Comparison of ENCODE assay signal across 1 cellular context in the genomic region with DNA sequence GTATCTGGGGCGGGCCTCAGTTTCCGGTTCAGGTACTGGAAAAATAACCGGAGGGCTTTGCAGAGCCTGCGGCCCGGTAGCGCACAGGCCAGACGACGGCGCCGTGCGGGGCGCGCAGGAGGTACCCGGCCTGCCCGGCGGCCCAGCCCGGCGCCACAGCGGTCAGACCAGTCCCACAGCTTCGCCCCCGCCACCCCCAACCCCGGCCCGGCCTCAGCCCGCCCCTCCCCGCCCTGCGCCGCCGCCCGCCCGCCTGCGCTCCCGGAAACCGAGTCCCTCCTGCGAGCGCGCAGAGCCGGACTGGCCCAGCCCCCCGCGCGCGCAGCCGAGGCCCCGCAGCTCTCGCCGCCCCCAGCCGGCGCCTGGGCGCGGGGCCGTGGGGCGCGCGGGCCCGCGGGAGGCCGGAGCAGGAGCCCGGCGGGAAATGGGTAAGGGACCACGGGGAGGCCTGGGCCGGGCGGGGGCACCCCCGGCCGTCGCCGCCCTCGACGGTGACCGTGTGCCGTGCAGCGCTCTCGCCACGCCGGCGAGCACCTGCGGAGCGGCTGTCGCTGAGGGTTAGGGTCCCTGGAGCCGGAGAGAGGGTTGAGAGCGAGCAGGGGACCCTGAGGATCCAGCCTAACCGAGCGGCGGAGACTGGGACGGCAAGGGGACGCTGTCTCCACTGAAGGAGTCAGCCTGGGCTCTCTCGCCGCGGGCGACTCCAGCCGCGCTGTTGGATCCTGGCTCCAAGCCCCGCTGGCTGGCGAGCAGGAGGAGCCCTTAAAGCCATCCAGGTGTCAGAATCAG.
A peak's percentile ranks its signal among the peaks of the same experiment; 100 is the strongest.
TF ChIP-seq lines count a peak whose summit lies in the region.

No MANE protein-coding gene starts in this region.

TF ChIP-seq in HepG2, 621 proteins besides CTCF, POLR2A, EP300 and RAD21 (continued from another document and continues in another):
- TF ChIP-seq, protein P1, sequence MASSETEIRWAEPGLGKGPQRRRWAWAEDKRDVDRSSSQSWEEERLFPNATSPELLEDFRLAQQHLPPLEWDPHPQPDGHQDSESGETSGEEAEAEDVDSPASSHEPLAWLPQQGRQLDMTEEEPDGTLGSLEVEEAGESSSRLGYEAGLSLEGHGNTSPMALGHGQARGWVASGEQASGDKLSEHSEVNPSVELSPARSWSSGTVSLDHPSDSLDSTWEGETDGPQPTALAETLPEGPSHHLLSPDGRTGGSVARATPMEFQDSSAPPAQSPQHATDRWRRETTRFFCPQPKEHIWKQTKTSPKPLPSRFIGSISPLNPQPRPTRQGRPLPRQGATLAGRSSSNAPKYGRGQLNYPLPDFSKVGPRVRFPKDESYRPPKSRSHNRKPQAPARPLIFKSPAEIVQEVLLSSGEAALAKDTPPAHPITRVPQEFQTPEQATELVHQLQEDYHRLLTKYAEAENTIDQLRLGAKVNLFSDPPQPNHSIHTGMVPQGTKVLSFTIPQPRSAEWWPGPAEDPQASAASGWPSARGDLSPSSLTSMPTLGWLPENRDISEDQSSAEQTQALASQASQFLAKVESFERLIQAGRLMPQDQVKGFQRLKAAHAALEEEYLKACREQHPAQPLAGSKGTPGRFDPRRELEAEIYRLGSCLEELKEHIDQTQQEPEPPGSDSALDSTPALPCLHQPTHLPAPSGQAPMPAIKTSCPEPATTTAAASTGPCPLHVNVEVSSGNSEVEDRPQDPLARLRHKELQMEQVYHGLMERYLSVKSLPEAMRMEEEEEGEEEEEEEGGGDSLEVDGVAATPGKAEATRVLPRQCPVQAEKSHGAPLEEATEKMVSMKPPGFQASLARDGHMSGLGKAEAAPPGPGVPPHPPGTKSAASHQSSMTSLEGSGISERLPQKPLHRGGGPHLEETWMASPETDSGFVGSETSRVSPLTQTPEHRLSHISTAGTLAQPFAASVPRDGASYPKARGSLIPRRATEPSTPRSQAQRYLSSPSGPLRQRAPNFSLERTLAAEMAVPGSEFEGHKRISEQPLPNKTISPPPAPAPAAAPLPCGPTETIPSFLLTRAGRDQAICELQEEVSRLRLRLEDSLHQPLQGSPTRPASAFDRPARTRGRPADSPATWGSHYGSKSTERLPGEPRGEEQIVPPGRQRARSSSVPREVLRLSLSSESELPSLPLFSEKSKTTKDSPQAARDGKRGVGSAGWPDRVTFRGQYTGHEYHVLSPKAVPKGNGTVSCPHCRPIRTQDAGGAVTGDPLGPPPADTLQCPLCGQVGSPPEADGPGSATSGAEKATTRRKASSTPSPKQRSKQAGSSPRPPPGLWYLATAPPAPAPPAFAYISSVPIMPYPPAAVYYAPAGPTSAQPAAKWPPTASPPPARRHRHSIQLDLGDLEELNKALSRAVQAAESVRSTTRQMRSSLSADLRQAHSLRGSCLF (CRISPR knock-in tag; IDR thresholded peaks at IDR 0.05; ENCODE audit: borderline replicate concordance) = no peak
- TF ChIP-seq FOXJ3 (CRISPR knock-in tag; IDR thresholded peaks at IDR 0.05; ENCODE audit: borderline replicate concordance) (no peak), SALL2 (CRISPR knock-in tag; IDR thresholded peaks at IDR 0.05) (no peak), ARNT2 (CRISPR knock-in tag; IDR thresholded peaks at IDR 0.05; ENCODE audit: low read depth) (peak; percentile 66; the same call in 1 of the 2 replicates), GATAD2A (CRISPR knock-in tag; IDR thresholded peaks at IDR 0.05) (no peak), ZNF264 (CRISPR knock-in tag; IDR thresholded peaks at IDR 0.05) (no peak), CEBPG (CRISPR knock-in tag; IDR thresholded peaks at IDR 0.05) (no peak), MED1 (CRISPR knock-in tag; IDR thresholded peaks at IDR 0.05) (no peak), TMF1 (CRISPR knock-in tag; IDR thresholded peaks at IDR 0.05; ENCODE audit: low read depth) (no peak), ZNF496 (CRISPR knock-in tag; IDR thresholded peaks at IDR 0.05; ENCODE audit: insufficient replicate concordance) (no peak), ZNF552 (CRISPR knock-in tag; IDR thresholded peaks at IDR 0.05; ENCODE audit: borderline replicate concordance) (no peak), SNAPC2 (CRISPR knock-in tag; IDR thresholded peaks at IDR 0.05) (no peak), FOXK1 (CRISPR knock-in tag; IDR thresholded peaks at IDR 0.05; ENCODE audit: borderline replicate concordance, low read depth) (no peak; the same call in 1 of the 2 replicates), GPN1 (CRISPR knock-in tag; IDR thresholded peaks at IDR 0.05; ENCODE audit: borderline replicate concordance) (no peak), NCOA2 (CRISPR knock-in tag; IDR thresholded peaks at IDR 0.05) (no peak), POLR2AphosphoS5 (IDR thresholded peaks at IDR 0.05; ENCODE audit: low read depth, low read length) (no peak), THAP11 (CRISPR knock-in tag; IDR thresholded peaks at IDR 0.05) (0 out of 2 replicates have a peak, but pooled peaks have one; percentile 6), XBP1 (CRISPR knock-in tag; IDR thresholded peaks at IDR 0.05) (no peak), CENPX (CRISPR knock-in tag; IDR thresholded peaks at IDR 0.05) (no peak), SALL1 (CRISPR knock-in tag; IDR thresholded peaks at IDR 0.05) (peak; percentile 55)
- TF ChIP-seq, protein P2, sequence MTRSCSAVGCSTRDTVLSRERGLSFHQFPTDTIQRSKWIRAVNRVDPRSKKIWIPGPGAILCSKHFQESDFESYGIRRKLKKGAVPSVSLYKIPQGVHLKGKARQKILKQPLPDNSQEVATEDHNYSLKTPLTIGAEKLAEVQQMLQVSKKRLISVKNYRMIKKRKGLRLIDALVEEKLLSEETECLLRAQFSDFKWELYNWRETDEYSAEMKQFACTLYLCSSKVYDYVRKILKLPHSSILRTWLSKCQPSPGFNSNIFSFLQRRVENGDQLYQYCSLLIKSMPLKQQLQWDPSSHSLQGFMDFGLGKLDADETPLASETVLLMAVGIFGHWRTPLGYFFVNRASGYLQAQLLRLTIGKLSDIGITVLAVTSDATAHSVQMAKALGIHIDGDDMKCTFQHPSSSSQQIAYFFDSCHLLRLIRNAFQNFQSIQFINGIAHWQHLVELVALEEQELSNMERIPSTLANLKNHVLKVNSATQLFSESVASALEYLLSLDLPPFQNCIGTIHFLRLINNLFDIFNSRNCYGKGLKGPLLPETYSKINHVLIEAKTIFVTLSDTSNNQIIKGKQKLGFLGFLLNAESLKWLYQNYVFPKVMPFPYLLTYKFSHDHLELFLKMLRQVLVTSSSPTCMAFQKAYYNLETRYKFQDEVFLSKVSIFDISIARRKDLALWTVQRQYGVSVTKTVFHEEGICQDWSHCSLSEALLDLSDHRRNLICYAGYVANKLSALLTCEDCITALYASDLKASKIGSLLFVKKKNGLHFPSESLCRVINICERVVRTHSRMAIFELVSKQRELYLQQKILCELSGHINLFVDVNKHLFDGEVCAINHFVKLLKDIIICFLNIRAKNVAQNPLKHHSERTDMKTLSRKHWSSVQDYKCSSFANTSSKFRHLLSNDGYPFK (CRISPR knock-in tag; IDR thresholded peaks at IDR 0.05; ENCODE audit: borderline replicate concordance) = no peak; the same call in 1 of the 2 replicates
- TF ChIP-seq, protein P3, sequence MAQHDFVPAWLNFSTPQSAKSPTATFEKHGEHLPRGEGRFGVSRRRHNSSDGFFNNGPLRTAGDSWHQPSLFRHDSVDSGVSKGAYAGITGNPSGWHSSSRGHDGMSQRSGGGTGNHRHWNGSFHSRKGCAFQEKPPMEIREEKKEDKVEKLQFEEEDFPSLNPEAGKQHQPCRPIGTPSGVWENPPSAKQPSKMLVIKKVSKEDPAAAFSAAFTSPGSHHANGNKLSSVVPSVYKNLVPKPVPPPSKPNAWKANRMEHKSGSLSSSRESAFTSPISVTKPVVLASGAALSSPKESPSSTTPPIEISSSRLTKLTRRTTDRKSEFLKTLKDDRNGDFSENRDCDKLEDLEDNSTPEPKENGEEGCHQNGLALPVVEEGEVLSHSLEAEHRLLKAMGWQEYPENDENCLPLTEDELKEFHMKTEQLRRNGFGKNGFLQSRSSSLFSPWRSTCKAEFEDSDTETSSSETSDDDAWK (CRISPR knock-in tag; IDR thresholded peaks at IDR 0.05) = no peak
- TF ChIP-seq, protein P4, sequence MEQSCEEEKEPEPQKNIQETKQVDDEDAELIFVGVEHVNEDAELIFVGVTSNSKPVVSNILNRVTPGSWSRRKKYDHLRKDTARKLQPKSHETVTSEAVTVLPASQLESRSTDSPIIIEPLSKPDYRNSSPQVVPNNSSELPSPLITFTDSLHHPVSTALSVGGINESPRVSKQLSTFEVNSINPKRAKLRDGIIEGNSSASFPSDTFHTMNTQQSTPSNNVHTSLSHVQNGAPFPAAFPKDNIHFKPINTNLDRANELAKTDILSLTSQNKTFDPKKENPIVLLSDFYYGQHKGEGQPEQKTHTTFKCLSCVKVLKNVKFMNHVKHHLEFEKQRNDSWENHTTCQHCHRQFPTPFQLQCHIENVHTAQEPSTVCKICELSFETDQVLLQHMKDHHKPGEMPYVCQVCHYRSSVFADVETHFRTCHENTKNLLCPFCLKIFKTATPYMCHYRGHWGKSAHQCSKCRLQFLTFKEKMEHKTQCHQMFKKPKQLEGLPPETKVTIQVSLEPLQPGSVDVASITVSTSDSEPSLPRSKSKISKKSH (CRISPR knock-in tag; IDR thresholded peaks at IDR 0.05; ENCODE audit: borderline replicate concordance) = no peak; the same call in 1 of the 2 replicates
- TF ChIP-seq, protein P5, sequence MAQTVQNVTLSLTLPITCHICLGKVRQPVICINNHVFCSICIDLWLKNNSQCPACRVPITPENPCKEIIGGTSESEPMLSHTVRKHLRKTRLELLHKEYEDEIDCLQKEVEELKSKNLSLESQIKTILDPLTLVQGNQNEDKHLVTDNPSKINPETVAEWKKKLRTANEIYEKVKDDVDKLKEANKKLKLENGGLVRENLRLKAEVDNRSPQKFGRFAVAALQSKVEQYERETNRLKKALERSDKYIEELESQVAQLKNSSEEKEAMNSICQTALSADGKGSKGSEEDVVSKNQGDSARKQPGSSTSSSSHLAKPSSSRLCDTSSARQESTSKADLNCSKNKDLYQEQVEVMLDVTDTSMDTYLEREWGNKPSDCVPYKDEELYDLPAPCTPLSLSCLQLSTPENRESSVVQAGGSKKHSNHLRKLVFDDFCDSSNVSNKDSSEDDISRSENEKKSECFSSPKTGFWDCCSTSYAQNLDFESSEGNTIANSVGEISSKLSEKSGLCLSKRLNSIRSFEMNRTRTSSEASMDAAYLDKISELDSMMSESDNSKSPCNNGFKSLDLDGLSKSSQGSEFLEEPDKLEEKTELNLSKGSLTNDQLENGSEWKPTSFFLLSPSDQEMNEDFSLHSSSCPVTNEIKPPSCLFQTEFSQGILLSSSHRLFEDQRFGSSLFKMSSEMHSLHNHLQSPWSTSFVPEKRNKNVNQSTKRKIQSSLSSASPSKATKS (CRISPR knock-in tag; IDR thresholded peaks at IDR 0.05) = no peak
- TF ChIP-seq, protein P6, sequence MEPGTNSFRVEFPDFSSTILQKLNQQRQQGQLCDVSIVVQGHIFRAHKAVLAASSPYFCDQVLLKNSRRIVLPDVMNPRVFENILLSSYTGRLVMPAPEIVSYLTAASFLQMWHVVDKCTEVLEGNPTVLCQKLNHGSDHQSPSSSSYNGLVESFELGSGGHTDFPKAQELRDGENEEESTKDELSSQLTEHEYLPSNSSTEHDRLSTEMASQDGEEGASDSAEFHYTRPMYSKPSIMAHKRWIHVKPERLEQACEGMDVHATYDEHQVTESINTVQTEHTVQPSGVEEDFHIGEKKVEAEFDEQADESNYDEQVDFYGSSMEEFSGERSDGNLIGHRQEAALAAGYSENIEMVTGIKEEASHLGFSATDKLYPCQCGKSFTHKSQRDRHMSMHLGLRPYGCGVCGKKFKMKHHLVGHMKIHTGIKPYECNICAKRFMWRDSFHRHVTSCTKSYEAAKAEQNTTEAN (CRISPR knock-in tag; conservative IDR thresholded peaks at IDR 0.05) = no peak
- TF ChIP-seq, protein P7, sequence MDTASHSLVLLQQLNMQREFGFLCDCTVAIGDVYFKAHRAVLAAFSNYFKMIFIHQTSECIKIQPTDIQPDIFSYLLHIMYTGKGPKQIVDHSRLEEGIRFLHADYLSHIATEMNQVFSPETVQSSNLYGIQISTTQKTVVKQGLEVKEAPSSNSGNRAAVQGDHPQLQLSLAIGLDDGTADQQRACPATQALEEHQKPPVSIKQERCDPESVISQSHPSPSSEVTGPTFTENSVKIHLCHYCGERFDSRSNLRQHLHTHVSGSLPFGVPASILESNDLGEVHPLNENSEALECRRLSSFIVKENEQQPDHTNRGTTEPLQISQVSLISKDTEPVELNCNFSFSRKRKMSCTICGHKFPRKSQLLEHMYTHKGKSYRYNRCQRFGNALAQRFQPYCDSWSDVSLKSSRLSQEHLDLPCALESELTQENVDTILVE (CRISPR knock-in tag; IDR thresholded peaks at IDR 0.05) = no peak
- TF ChIP-seq, protein P8, sequence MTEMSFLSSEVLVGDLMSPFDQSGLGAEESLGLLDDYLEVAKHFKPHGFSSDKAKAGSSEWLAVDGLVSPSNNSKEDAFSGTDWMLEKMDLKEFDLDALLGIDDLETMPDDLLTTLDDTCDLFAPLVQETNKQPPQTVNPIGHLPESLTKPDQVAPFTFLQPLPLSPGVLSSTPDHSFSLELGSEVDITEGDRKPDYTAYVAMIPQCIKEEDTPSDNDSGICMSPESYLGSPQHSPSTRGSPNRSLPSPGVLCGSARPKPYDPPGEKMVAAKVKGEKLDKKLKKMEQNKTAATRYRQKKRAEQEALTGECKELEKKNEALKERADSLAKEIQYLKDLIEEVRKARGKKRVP (CRISPR knock-in tag; IDR thresholded peaks at IDR 0.05) = no peak; a peak in 1 of 4 replicates
- TF ChIP-seq, protein P9, sequence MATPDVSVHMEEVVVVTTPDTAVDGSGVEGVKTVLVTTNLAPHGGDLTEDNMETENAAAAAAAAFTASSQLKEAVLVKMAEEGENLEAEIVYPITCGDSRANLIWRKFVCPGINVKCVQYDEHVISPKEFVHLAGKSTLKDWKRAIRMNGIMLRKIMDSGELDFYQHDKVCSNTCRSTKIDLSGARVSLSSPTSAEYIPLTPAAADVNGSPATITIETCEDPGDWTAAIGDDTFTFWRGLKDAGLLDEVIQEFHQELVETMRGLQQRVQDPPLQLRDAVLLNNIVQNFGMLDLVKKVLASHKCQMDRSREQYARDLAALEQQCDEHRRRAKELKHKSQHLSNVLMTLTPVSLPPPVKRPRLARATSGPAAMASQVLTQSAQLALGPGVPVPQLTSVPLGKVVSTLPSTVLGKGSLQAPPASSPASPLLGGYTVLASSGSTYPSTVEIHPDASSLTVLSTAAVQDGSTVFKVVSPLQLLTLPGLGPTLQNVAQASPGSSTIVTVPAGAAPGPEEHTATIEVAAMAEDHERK (CRISPR knock-in tag; IDR thresholded peaks at IDR 0.05; ENCODE audit: low read depth) = no peak
